In the genomic region with DNA sequence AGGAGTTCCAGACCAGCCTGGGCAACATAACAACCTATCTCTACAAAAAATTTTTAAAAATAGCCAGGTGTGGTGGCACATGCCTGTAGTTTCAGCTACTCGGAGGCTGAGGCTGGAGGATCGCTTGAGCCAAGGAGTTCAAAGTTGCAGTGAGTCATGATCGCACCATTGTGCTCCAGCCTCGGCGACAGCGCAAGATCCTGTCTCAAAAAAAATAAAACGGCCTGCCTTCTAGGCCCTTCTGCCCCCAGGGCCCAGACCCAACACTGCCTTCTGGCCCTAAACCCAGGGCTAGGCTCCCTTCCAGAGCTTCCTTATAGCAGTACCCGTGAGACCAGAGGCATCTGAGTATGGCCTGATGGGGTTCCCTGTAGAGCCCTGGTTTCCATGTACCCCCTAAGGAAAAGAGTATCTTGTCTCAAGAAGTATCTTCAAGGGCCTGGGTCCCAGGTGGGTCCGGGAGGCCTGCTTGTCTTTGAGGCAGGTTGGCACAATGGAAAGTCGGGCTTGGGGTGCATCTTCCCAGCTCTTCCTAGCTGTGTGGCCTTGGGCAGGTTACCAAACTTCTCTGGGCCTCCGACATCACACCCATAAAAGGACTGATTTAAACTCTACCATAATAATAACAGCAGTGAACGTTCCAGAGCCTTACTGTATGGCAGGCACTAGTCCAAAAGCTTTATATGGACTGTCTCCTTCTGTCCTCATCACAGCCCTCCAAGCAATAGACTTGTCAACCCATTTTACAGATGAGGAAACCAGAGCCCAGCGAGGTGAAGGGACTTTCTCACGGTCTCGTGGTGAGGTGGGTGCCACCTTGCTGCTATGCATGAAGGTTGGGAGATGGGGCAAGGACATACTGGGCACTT, we compare ENCODE assay signal across 1 cellular context.
TF ChIP-seq lines count a peak whose summit lies in the region.

No MANE protein-coding gene starts in this region.

TF ChIP-seq in liver, 16 proteins besides CTCF, POLR2A, EP300 and RAD21 (continued from another document):
- TF ChIP-seq, protein P1, sequence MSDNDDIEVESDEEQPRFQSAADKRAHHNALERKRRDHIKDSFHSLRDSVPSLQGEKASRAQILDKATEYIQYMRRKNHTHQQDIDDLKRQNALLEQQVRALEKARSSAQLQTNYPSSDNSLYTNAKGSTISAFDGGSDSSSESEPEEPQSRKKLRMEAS (IDR thresholded peaks at IDR 0.05), result no peak
- no peak for TF ChIP-seq EGR1 (IDR thresholded peaks at IDR 0.05; ENCODE audit: low read depth in 2 of 2)
